In genomic region chr7:142603870-142604448, GRCh38 we compare ENCODE assay signal across 8 cellular contexts.
DNase-seq lines count a peak whose midpoint lies in the region; ATAC-seq and TF ChIP-seq lines count a peak whose summit lies in the region.

No MANE protein-coding gene starts in this region.

- POLR2A ChIA-PET in activated CD8-positive, alpha-beta T cell treated with anti-CD3 and anti-CD28 coated beads for 36 hours (lab: Charles Lee): interaction anchor here (0.6 to 2.0 kb wide), 2 partner anchors 23 to 204 kb away, joined by 3 to 6 read pairs; no protein-coding TSS in a partner anchor

- H3K27me3 Mint-ChIP-seq in activated CD8-positive, alpha-beta T cell treated with anti-CD3 and anti-CD28 coated beads for 36 hours: no peaks in the 10 kb centered on the region

- H3K27ac ChIP-seq in ovary: no peak overlapping the region

- no peaks in the 10 kb centered on the region for H3K27me3 ChIP-seq in ovary

- no peaks in the 10 kb centered on the region for H3K36me3 Mint-ChIP-seq in activated CD8-positive, alpha-beta T cell treated with anti-CD3 and anti-CD28 coated beads for 36 hours (ENCODE audit: low read depth)

- H3K4me3 Mint-ChIP-seq in activated CD8-positive, alpha-beta T cell treated with anti-CD3 and anti-CD28 coated beads for 36 hours: peak overlapping the region; percentile 20

- intact Hi-C loops in activated CD8-positive, alpha-beta T cell treated with anti-CD3 and anti-CD28 coated beads for 36 hours (cut with micrococcal nuclease): no loop called here
- intact Hi-C loops in ovary (cut with DNase I): no loop called here

- 13 to 16% (median 14%) methylated on average over 9 of the region's 9 CpGs for WGBS in ovary, 3 donors

- TF ChIP-seq EP300 in ovary (IDR thresholded peaks at IDR 0.05): no peak

- CTCF ChIA-PET in activated CD8-positive, alpha-beta T cell treated with anti-CD3 and anti-CD28 coated beads for 36 hours (lab: Charles Lee): interaction anchor here (0.6 to 2.6 kb wide), 28 partner anchors 9 to 612 kb away, joined by 3 to 19 read pairs (median 4); partner anchors contain the start of gene EPHB6

- no peaks in the 10 kb centered on the region for H3K9me3 Mint-ChIP-seq in activated CD8-positive, alpha-beta T cell treated with anti-CD3 and anti-CD28 coated beads for 36 hours

- TF ChIP-seq CTCF in activated CD8-positive, alpha-beta T cell treated with anti-CD3 and anti-CD28 coated beads for 36 hours (IDR thresholded peaks at IDR 0.05): peak; percentile 69
- peak in 2 of 3 donors; percentile 47 for TF ChIP-seq CTCF in ovary (IDR thresholded peaks at IDR 0.05)

- H3K4me1 ChIP-seq in ovary (ENCODE audit: insufficient read depth): no peaks in the 10 kb centered on the region

- no peak for TF ChIP-seq POLR2A in ovary (IDR thresholded peaks at IDR 0.05)

- H3K4me3 ChIP-seq in ovary: no peak overlapping the region

- H3K4me1 Mint-ChIP-seq in activated CD8-positive, alpha-beta T cell treated with anti-CD3 and anti-CD28 coated beads for 36 hours (ENCODE audit: low read depth): peaks cover 9% of the 10 kb centered on the region

- H3K9me3 ChIP-seq in ovary: no peaks in the 10 kb centered on the region

- DNase-seq in NK-92 treated with Interleukin-12 subunit alpha and Interleukin-12 subunit beta, amount 100 ng/mL, for 24 hours (lab: John Stamatoyannopoulos, UW): peak; percentile 9
- DNase-seq in NK-92 (lab: John Stamatoyannopoulos, UW; ENCODE audit: unreplicated experiment): no peak
- peak; percentile 50 for DNase-seq in NCI-H526 treated with DMSO at 0.1 percent for 48 hours (lab: John Stamatoyannopoulos, UW)
- DNase-seq in activated CD8-positive, alpha-beta T cell treated with anti-CD3 and anti-CD28 coated beads for 36 hours: peak; percentile 70
- DNase-seq in fibroblast of gingiva (ENCODE audit: low read depth): peak; percentile 72
- DNase-seq in ovary: peak in 1 of 5 donors; percentile 26

- H3K36me3 ChIP-seq in ovary: no peaks in the 10 kb centered on the region

- H3K27ac Mint-ChIP-seq in activated CD8-positive, alpha-beta T cell treated with anti-CD3 and anti-CD28 coated beads for 36 hours: no peak overlapping the region

- ATAC-seq in HG02852 (IDR thresholded peaks at IDR 0.05; ENCODE audit: unreplicated experiment): peak; percentile 66
- ATAC-seq in activated CD8-positive, alpha-beta T cell treated with anti-CD3 and anti-CD28 coated beads for 36 hours: peak; percentile 65
- no peak for ATAC-seq in GM19351 (IDR thresholded peaks at IDR 0.05; ENCODE audit: unreplicated experiment)
